16 cellular contexts compared by ENCODE assay signal in the genomic region with DNA sequence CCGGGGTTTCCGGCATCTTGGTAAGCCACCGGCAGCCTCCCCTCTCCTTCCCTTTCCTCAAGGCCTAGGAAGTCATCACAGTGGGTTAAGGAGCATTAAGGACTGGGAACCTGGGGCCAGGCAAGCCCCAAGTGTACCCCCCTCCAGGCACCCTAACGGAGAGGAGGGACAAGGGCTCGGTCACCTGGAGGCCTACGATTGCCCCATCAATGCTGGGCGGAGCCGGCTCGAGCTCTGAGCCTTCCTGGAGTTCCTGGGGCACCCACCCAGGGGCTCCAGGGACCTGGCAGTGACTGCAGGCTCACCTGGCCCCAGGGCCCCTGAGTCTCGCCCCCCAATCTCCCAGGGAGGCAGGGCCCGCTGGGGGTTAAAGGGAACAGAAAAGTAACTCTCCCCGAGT. TPM values are rescaled to one million over a fixed set of nuclear protein-coding genes. Genes with fewer than 3 reads are reported as not detected.
DNase-seq lines count a peak whose midpoint lies in the region; ATAC-seq and TF ChIP-seq lines count a peak whose summit lies in the region.
"Had no signal": no experiment of that assay in that cellular context is flagged by ENCODE, and none has a peak within 500 bp of the region (broad histone marks: within the 10 kb centered on the region; RNA-seq: fewer than 3 reads in every experiment).

No MANE protein-coding gene starts in this region.

- H3K9ac ChIP-seq in BLaER1 (no peak overlapping the region), HCT116 (ENCODE audit: low read length) (0 out of 2 replicates have a peak overlapping the region, but pooled peaks have one; percentile 16), neuronal stem cell (ENCODE audit: low read depth, low read length, poor library complexity) (no peak overlapping the region)
- H3K9ac ChIP-seq: GM23248 had no signal

- no peak overlapping the region for H3K27ac Mint-ChIP-seq in WTC11
- H3K27ac Mint-ChIP-seq: CD8-positive, alpha-beta memory T cell had no signal

- H3K79me2 ChIP-seq in HCT116 (ENCODE audit: insufficient read depth, low read length) = no peaks in the 10 kb centered on the region

- H2BK120ac ChIP-seq in neuronal stem cell (ENCODE audit: low read depth, low read length) = no peak overlapping the region

- H4K8ac ChIP-seq in neuronal stem cell (ENCODE audit: low read depth, low read length) = no peak overlapping the region

- H3K4me2 ChIP-seq in BLaER1 (peak overlapping the region; percentile 54), HCT116 (ENCODE audit: low read length) (peak overlapping the region; percentile 66; the same call in 1 of the 2 replicates), neuronal stem cell (ENCODE audit: insufficient read depth, low read length, poor library complexity, severe bottlenecking) (no peak overlapping the region)

- H3K9me2 ChIP-seq in HCT116 (ENCODE audit: insufficient read depth) = no peaks in the 10 kb centered on the region

- H3K27ac ChIP-seq in BLaER1 = no peak overlapping the region
- H3K27ac ChIP-seq in HCT116 (ENCODE audit: low read depth, low read length) = no peak overlapping the region
- H3K27ac ChIP-seq in neuronal stem cell (replicated peaks; ENCODE audit: low read length) = no peak overlapping the region
- H3K27ac ChIP-seq in Peyer's patch = no peak overlapping the region
- H3K27ac ChIP-seq: GM23248 had no signal

- peaks cover 30% of the 10 kb centered on the region for H3K4me1 ChIP-seq in BLaER1
- H3K4me1 ChIP-seq in HCT116 (ENCODE audit: control insufficient read depth in 1 of 2, insufficient read depth in 2 of 2, low read length in 2 of 2) = peaks cover 5 to 33% of the 10 kb centered on the region in 2 experiments; a peak in 2 of 4 replicates
- H3K4me1 ChIP-seq in neuronal stem cell (ENCODE audit: control insufficient read depth in 2 of 2, insufficient read depth in 1 of 2, low read depth in 1 of 2, low read length in 2 of 2) = peaks cover 2 to 4% of the 10 kb centered on the region in 2 donors
- no peaks in the 10 kb centered on the region for H3K4me1 ChIP-seq in Peyer's patch
- H3K4me1 ChIP-seq: BE2C, Caco-2 had no signal

- peaks cover 33% of the 10 kb centered on the region for H3K4me1 Mint-ChIP-seq in WTC11

- no TSS peak for BruUV-seq in HCT116 (replicated peaks; lab: Mats Ljungman, UMichigan)

- H3K23ac ChIP-seq in neuronal stem cell (ENCODE audit: low read depth, low read length, poor library complexity) = peak overlapping the region; percentile 26

- peak overlapping the region; percentile 74 for H2AK5ac ChIP-seq in neuronal stem cell (ENCODE audit: low read depth, low read length)

- H3K27me3 ChIP-seq in BLaER1 = peaks cover 21% of the 10 kb centered on the region
- H3K27me3 ChIP-seq in HCT116 (ENCODE audit: insufficient read depth, low read length) = no peaks in the 10 kb centered on the region
- H3K27me3 ChIP-seq in neuronal stem cell (ENCODE audit: control insufficient read depth in 3 of 3, insufficient read depth in 3 of 3, low read depth in 1 of 3, low read length in 3 of 3) = peaks cover 0 to 16% (median 0%) of the 10 kb centered on the region in 3 experiments
- no peaks in the 10 kb centered on the region for H3K27me3 ChIP-seq in Peyer's patch
- H3K27me3 ChIP-seq: BE2C had no signal

- RAD21 ChIA-PET in HCT116 (lab: Charles Lee; ENCODE audit: low non-redundant PET in 1 of 2, low total read pairs in 2 of 2, uncharacterized antibody in 2 of 2, unreplicated experiment in 2 of 2) = no interaction called here

- H3K9me3 Mint-ChIP-seq in WTC11 = no peaks in the 10 kb centered on the region
- H3K9me3 Mint-ChIP-seq: CD8-positive, alpha-beta memory T cell had no signal

- CTCF ChIA-PET in HCT116 (lab: Charles Lee) (no interaction called here), WTC11 (lab: Charles Lee) (interaction anchor here (0.6 to 1.8 kb wide), 10 partner anchors 10 to 1043 kb away, joined by 3 to 12 read pairs (median 3); a partner anchor contains a TSS)

- no peak for TF ChIP-seq RAD21 in HCT116 (IDR thresholded peaks at IDR 0.05; ENCODE audit: low read depth)

- H3K9me3 ChIP-seq in BLaER1 = no peaks in the 10 kb centered on the region
- H3K9me3 ChIP-seq in HCT116 (ENCODE audit: control insufficient read depth in 1 of 2, insufficient read depth in 1 of 2, low read depth in 1 of 2, low read length in 2 of 2) = no peaks in the 10 kb centered on the region
- no peaks in the 10 kb centered on the region for H3K9me3 ChIP-seq in neuronal stem cell (replicated peaks in 1 of 2; ENCODE audit: control insufficient read depth in 2 of 2, insufficient read depth in 1 of 2, low read depth in 1 of 2, low read length in 2 of 2)
- no peaks in the 10 kb centered on the region for H3K9me3 ChIP-seq in Peyer's patch
- H3K9me3 ChIP-seq: BE2C, Caco-2 had no signal

- no peak overlapping the region for H2BK5ac ChIP-seq in neuronal stem cell (ENCODE audit: low read length)

- H2AFZ ChIP-seq in HCT116 (ENCODE audit: low read depth, low read length, poor library complexity, severe bottlenecking) = peak overlapping the region; percentile 91
- H2AFZ ChIP-seq in neuronal stem cell (ENCODE audit: low read length) = no peak overlapping the region
- H2AFZ ChIP-seq: GM23248 had no signal

- peak overlapping the region; percentile 42 for H2BK15ac ChIP-seq in neuronal stem cell (ENCODE audit: low read length)

- TF ChIP-seq POLR2A in HCT116 (IDR thresholded peaks at IDR 0.05; ENCODE audit: borderline replicate concordance, extremely low read depth, insufficient read depth, insufficient read length) (no peak), Peyer's patch (IDR thresholded peaks at IDR 0.05) (no peak)

- intact Hi-C loops in HCT116 (cut with micrococcal nuclease) = no loop called here

- TF ChIP-seq CTCF in HCT116 (IDR thresholded peaks at IDR 0.05 in 2 of 3, conservative IDR thresholded peaks at IDR 0.05 in 1 of 3; ENCODE audit: borderline replicate concordance in 1 of 3, insufficient read depth in 1 of 3, low read depth in 2 of 3, low read length in 2 of 3) (no peak), WTC11 (IDR thresholded peaks at IDR 0.05) (no peak), GM20000 (IDR thresholded peaks at IDR 0.05; ENCODE audit: extremely low read depth, missing control alignments) (no peak), Peyer's patch (IDR thresholded peaks at IDR 0.05) (no peak)

- H3K4me3 Mint-ChIP-seq in WTC11 = no peak overlapping the region
- H3K4me3 Mint-ChIP-seq: CD8-positive, alpha-beta memory T cell had no signal

- no peak overlapping the region for H3K4ac ChIP-seq in neuronal stem cell (ENCODE audit: low read length)

- H4K20me1 ChIP-seq in BLaER1 (no peaks in the 10 kb centered on the region), HCT116 (ENCODE audit: insufficient read depth) (no peaks in the 10 kb centered on the region)

- no peak overlapping the region for H4K91ac ChIP-seq in neuronal stem cell (ENCODE audit: low read depth, low read length, poor library complexity)

- no peaks in the 10 kb centered on the region for H3K27me3 Mint-ChIP-seq in WTC11 (ENCODE audit: low read depth)

- DNase-seq in HCT116 (ENCODE audit: low read depth, low spot score) (no peak), WTC11 (ENCODE audit: low spot score) (no peak), neuronal stem cell (ENCODE audit: low spot score) (no peak), NCI-H446 treated with DMSO at 0.1 percent for 48 hours (lab: John Stamatoyannopoulos, UW) (no peak), GM20000 (ENCODE audit: low spot score) (no peak), Peyer's patch (no peak)
- DNase-seq: BE2C; Caco-2; CD8-positive, alpha-beta memory T cell; DND-41; GDM1; GM23248; HCEC 1CT; KBM-7 had no signal

- H3K4me3 ChIP-seq in BLaER1 (no peak overlapping the region), HCT116 (replicated peaks in 1 of 2; ENCODE audit: low read depth in 1 of 2, low read length in 2 of 2) (no peak overlapping the region), neuronal stem cell (ENCODE audit: low read length in 2 of 2) (no peak overlapping the region), Peyer's patch (no peak overlapping the region)
- H3K4me3 ChIP-seq: GM23248 had no signal

- ATAC-seq in HCT116 (0 out of 2 replicates have a peak, but pooled peaks have one; percentile 8), WTC11 (peak; percentile 24; the same call in 1 of the 2 replicates), GM18909 (IDR thresholded peaks at IDR 0.05; ENCODE audit: poor library complexity, unreplicated experiment) (no peak)

- no peak overlapping the region for H3K14ac ChIP-seq in neuronal stem cell (ENCODE audit: low read length)

- WGBS in neuronal stem cell (ENCODE audit: extremely low coverage in 2 of 2, insufficient read length in 2 of 2, insufficient replicate concordance in 1 of 2), 2 donors = no CpG with 5 or more reads among the region's 12 CpGs

- H2BK12ac ChIP-seq in neuronal stem cell (ENCODE audit: low read length) = no peak overlapping the region

- H3K36me3 ChIP-seq in BLaER1 (no peaks in the 10 kb centered on the region), HCT116 (ENCODE audit: control insufficient read depth in 1 of 2, insufficient read depth in 2 of 2, low read length in 2 of 2) (no peaks in the 10 kb centered on the region), neuronal stem cell (replicated peaks in 1 of 2; ENCODE audit: control insufficient read depth in 2 of 2, insufficient read depth in 2 of 2, low read length in 2 of 2) (no peaks in the 10 kb centered on the region), Peyer's patch (no peaks in the 10 kb centered on the region)
- H3K36me3 ChIP-seq: BE2C had no signal

- H3K79me1 ChIP-seq in neuronal stem cell (ENCODE audit: low read depth, low read length) = no peaks in the 10 kb centered on the region

- H3K36me3 Mint-ChIP-seq in WTC11 = no peaks in the 10 kb centered on the region
- H3K36me3 Mint-ChIP-seq: CD8-positive, alpha-beta memory T cell had no signal

- H3K18ac ChIP-seq in neuronal stem cell (ENCODE audit: low read length) = peak overlapping the region; percentile 69

- POLR2A ChIA-PET in HCT116 (lab: Charles Lee) = interaction anchor here (0.6 kb wide), 1 partner anchor 82 kb away, joined by 5 read pairs; no protein-coding TSS in a partner anchor
- POLR2A ChIA-PET in WTC11 (lab: Charles Lee) = no interaction called here

TF ChIP-seq in WTC11, 78 proteins besides CTCF, POLR2A, EP300 and RAD21 (continues in another document):
- TF ChIP-seq ZNF396 (CRISPR knock-in tag; IDR thresholded peaks at IDR 0.05; ENCODE audit: borderline replicate concordance) = no peak
- TF ChIP-seq NFYB (CRISPR knock-in tag; conservative IDR thresholded peaks at IDR 0.05; ENCODE audit: low read depth) = no peak

RNA-seq across cellular contexts. Expression of a gene that starts 34.5 kb away (rescaled TPM):
- total RNA-seq in HCT116 (2021; ENCODE audit: unreplicated experiment) (306 TPM), WTC11 (2021) (211 to 237 TPM (median 216 TPM) in 3 replicates), Peyer's patch (100 to 1,000 TPM; 135 to 197 (median 167) TPM)
- polyA plus RNA-seq in HCT116 (2012) = 481 and 557 TPM in 2 replicates
- 145 TPM for polyA plus RNA-seq in neuronal stem cell (2013, experiment 1 of 2)
- polyA plus RNA-seq in neuronal stem cell (2013, experiment 2 of 2) = 142 TPM

RNA-seq across cellular contexts. Expression of a gene that starts 56.6 kb away (rescaled TPM):
- total RNA-seq in HCT116 (2021; ENCODE audit: unreplicated experiment) (19.9 TPM), WTC11 (2021) (20.1 to 35.5 TPM (median 31.7 TPM) in 3 replicates), Peyer's patch (10 to 100 TPM in 1 of 4 donors, 1 to 10 TPM in 3; 2.8 to 16.5 (median 4.1) TPM)
- polyA plus RNA-seq in HCT116 (2012) = 7.2 and 7.6 TPM in 2 replicates
- polyA plus RNA-seq in neuronal stem cell (2013, experiment 1 of 2) = 10.2 TPM
- 10.4 TPM for polyA plus RNA-seq in neuronal stem cell (2013, experiment 2 of 2)
